8 cellular contexts compared by ENCODE assay signal in genomic region chr2:174683392-174683759, GRCh38.
DNase-seq lines count a peak whose midpoint lies in the region; ATAC-seq, FAIRE-seq and TF ChIP-seq lines count a peak whose summit lies in the region.

No MANE protein-coding gene starts in this region.

- H3K36me3 Mint-ChIP-seq in activated CD4-positive, alpha-beta T cell treated with anti-CD3 and anti-CD28 coated beads, Interleukin-2, amount 10 ng/mL, durations not matched to agents 24 days and 14 days (ENCODE audit: low read depth), result peaks cover 13% of the 10 kb centered on the region

- no peak for ATAC-seq in GM19023 (IDR thresholded peaks at IDR 0.05; ENCODE audit: unreplicated experiment)

- H3K36me3 ChIP-seq in HUES48 (ENCODE audit: control insufficient read depth, insufficient read depth, low read length), result no peaks in the 10 kb centered on the region
- H3K36me3 ChIP-seq in ovary, result no peaks in the 10 kb centered on the region

- peaks cover 50% of the 10 kb centered on the region for H3K4me1 Mint-ChIP-seq in activated CD4-positive, alpha-beta T cell treated with anti-CD3 and anti-CD28 coated beads, Interleukin-2, amount 10 ng/mL, durations not matched to agents 24 days and 14 days

- H3K4me1 ChIP-seq in HUES48 (ENCODE audit: control insufficient read depth, insufficient read depth, low read length), result peaks cover 17% of the 10 kb centered on the region
- H3K4me1 ChIP-seq in ovary (ENCODE audit: insufficient read depth), result peaks cover 1% of the 10 kb centered on the region

- no peaks in the 10 kb centered on the region for H3K9me3 Mint-ChIP-seq in activated CD4-positive, alpha-beta T cell treated with anti-CD3 and anti-CD28 coated beads, Interleukin-2, amount 10 ng/mL, durations not matched to agents 24 days and 14 days

- FAIRE-seq in frontal cortex (lab: Jason Lieb, UNC), result no peak

- 1 to 5% (median 2%) methylated on average over 10 of the region's 10 CpGs for WGBS in ovary, 3 donors

- 0 out of 2 replicates have a peak overlapping the region, but pooled peaks have one; percentile 37 for H3K9ac ChIP-seq in HUES48 (ENCODE audit: low read depth, low read length)

- intact Hi-C loops in activated CD4-positive, alpha-beta T cell treated with anti-CD3 and anti-CD28 coated beads, Interleukin-2, amount 10 ng/mL, durations not matched to agents 24 days and 14 days (cut with micrococcal nuclease), result loop anchor here (1.0 to 5.0 kb wide), 5 partner anchors 75 to 484 kb away; partner anchors contain the start of genes ATF2 and GPR155
- intact Hi-C loops in ovary (cut with DNase I), result loop anchor here in 1 of 4 donors (10.0 kb wide), 1 partner anchor 219 kb away; no protein-coding TSS in a partner anchor

- no peak for TF ChIP-seq EP300 in ovary (IDR thresholded peaks at IDR 0.05)

- TF ChIP-seq CTCF in ovary (IDR thresholded peaks at IDR 0.05), result no peak

- H3K27me3 Mint-ChIP-seq in activated CD4-positive, alpha-beta T cell treated with anti-CD3 and anti-CD28 coated beads, Interleukin-2, amount 10 ng/mL, durations not matched to agents 24 days and 14 days, result no peaks in the 10 kb centered on the region

- H3K27ac Mint-ChIP-seq in activated CD4-positive, alpha-beta T cell treated with anti-CD3 and anti-CD28 coated beads, Interleukin-2, amount 10 ng/mL, durations not matched to agents 24 days and 14 days, result peak overlapping the region; percentile 97

- TF ChIP-seq POLR2A in ovary (IDR thresholded peaks at IDR 0.05), result no peak

- H3K27ac ChIP-seq in HUES48 (ENCODE audit: low read depth, low read length) (no peak overlapping the region), ovary (peak overlapping the region in 1 of 2 donors; percentile 72)

- H3K27me3 ChIP-seq in HUES48 (ENCODE audit: control insufficient read depth, insufficient read depth, low read length), result peaks cover 50% of the 10 kb centered on the region
- H3K27me3 ChIP-seq in ovary, result no peaks in the 10 kb centered on the region

- H3K4me3 ChIP-seq in HUES48 (ENCODE audit: low read depth, low read length) (peak overlapping the region; percentile 74), ovary (peak overlapping the region; percentile 85)

- H3K4me3 Mint-ChIP-seq in activated CD4-positive, alpha-beta T cell treated with anti-CD3 and anti-CD28 coated beads, Interleukin-2, amount 10 ng/mL, durations not matched to agents 24 days and 14 days, result peak overlapping the region; percentile 92

- H3K9me3 ChIP-seq in HUES48 (ENCODE audit: control insufficient read depth, insufficient read depth, low read length), result no peaks in the 10 kb centered on the region
- no peaks in the 10 kb centered on the region for H3K9me3 ChIP-seq in ovary

- DNase-seq in NCI-H146 (lab: John Stamatoyannopoulos, UW), result peak; percentile 2
- DNase-seq in NCI-H146 treated with DMSO at 0.1 percent for 48 hours (lab: John Stamatoyannopoulos, UW; ENCODE audit: unreplicated experiment), result no peak
- DNase-seq in activated CD4-positive, alpha-beta T cell treated with anti-CD3 and anti-CD28 coated beads, Interleukin-2, amount 10 ng/mL, durations not matched to agents 24 days and 14 days, result peak; percentile 73
- DNase-seq in frontal cortex (ENCODE audit: low spot score in 2 of 2), result peak; percentile 46
- peak in 1 of 5 donors; percentile 22 for DNase-seq in ovary
- no peak for DNase-seq in NCI-H2029 treated with DMSO at 0.1 percent for 48 hours (lab: John Stamatoyannopoulos, UW)

Comparison
In these comparisons a context has a peak if more than half of its experiments do, and no peak if none do; other contexts are left out.
1. DNase-seq: peak in NCI-H146 (single experiment), activated CD4-positive, alpha-beta T cell treated with anti-CD3 and anti-CD28 coated beads, Interleukin-2, amount 10 ng/mL, durations not matched to agents 24 days and 14 days (single experiment) and frontal cortex (2 of 2); none in NCI-H146 treated with DMSO at 0.1 percent for 48 hours (single experiment) and NCI-H2029 treated with DMSO at 0.1 percent for 48 hours (single experiment).